Comparison of ENCODE assay signal across 6 cellular contexts in the genomic region with DNA sequence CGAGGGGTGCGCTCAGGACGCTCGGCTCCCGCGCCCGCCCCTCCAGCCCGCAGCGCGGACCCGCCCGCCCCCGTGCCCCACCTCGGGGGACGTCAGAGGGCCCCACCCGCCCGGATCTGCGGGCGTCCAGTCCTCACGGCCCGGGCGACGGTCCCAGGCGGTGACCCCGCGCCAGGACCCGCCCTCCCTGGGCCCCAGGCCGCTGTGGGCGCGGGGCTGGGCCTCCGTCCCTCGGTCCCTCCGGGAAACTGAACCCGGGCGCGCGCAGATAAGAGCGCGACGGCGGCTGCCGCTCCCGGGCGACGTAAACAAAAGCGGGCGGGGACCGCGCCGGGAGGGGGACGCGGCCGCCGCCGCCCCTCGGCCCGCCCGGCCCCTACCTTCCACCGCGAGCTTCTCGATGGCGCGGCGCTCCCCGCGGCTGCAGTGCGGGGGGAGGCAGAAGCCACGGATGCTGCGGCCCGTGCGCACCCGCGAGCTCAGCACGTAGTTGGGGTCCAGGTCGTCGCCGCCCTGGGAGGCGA. TPM values are rescaled to one million over a fixed set of nuclear protein-coding genes. Genes with fewer than 3 reads are reported as not detected.
DNase-seq lines count a peak whose midpoint lies in the region; ATAC-seq and TF ChIP-seq lines count a peak whose summit lies in the region.

No MANE protein-coding gene starts in this region.

- H3K9me3 Mint-ChIP-seq in activated CD8-positive, alpha-beta T cell treated with anti-CD3 and anti-CD28 coated beads for 36 hours: no peaks in the 10 kb centered on the region
- no peaks in the 10 kb centered on the region for H3K9me3 Mint-ChIP-seq in activated T-helper 2 cell treated with anti-CD3 and anti-CD28 coated beads, Interferon-gamma antibody, Interleukin-2, Interleukin-4, amounts not matched to agents 10 μg/mL and 5 μg/mL and 100 μg/mL, durations not matched to agents 14 hours and 24 hours and 36 hours

- H3K4me3 Mint-ChIP-seq in activated CD8-positive, alpha-beta T cell treated with anti-CD3 and anti-CD28 coated beads for 36 hours: peak overlapping the region; percentile 50
- H3K4me3 Mint-ChIP-seq in activated T-helper 2 cell treated with anti-CD3 and anti-CD28 coated beads, Interferon-gamma antibody, Interleukin-2, Interleukin-4, amounts not matched to agents 10 μg/mL and 5 μg/mL and 100 μg/mL, durations not matched to agents 14 hours and 24 hours and 36 hours (ENCODE audit: low read depth): no peak overlapping the region

- H3K27ac Mint-ChIP-seq in activated CD8-positive, alpha-beta T cell treated with anti-CD3 and anti-CD28 coated beads for 36 hours: no peak overlapping the region
- no peak overlapping the region for H3K27ac Mint-ChIP-seq in activated T-helper 2 cell treated with anti-CD3 and anti-CD28 coated beads, Interferon-gamma antibody, Interleukin-2, Interleukin-4, amounts not matched to agents 10 μg/mL and 5 μg/mL and 100 μg/mL, durations not matched to agents 14 hours and 24 hours and 36 hours

- CTCF ChIA-PET in activated CD8-positive, alpha-beta T cell treated with anti-CD3 and anti-CD28 coated beads for 36 hours (lab: Charles Lee): interaction anchor here (1.0 to 2.7 kb wide), 4 partner anchors 9 to 32 kb away, joined by 4 to 12 read pairs (median 5); no protein-coding TSS in a partner anchor

- peaks cover 12% of the 10 kb centered on the region for H3K27me3 Mint-ChIP-seq in activated CD8-positive, alpha-beta T cell treated with anti-CD3 and anti-CD28 coated beads for 36 hours
- peaks cover 21% of the 10 kb centered on the region for H3K27me3 Mint-ChIP-seq in activated T-helper 2 cell treated with anti-CD3 and anti-CD28 coated beads, Interferon-gamma antibody, Interleukin-2, Interleukin-4, amounts not matched to agents 10 μg/mL and 5 μg/mL and 100 μg/mL, durations not matched to agents 14 hours and 24 hours and 36 hours (ENCODE audit: low read depth)

- peak; percentile 5 for ATAC-seq in GM18909 (IDR thresholded peaks at IDR 0.05; ENCODE audit: poor library complexity, unreplicated experiment)
- ATAC-seq in activated CD8-positive, alpha-beta T cell treated with anti-CD3 and anti-CD28 coated beads for 36 hours: peak; percentile 1

- POLR2A ChIA-PET in activated CD8-positive, alpha-beta T cell treated with anti-CD3 and anti-CD28 coated beads for 36 hours (lab: Charles Lee): interaction anchor here (0.6 to 1.9 kb wide), 5 partner anchors 9 to 160 kb away, joined by 3 to 9 read pairs (median 4); no protein-coding TSS in a partner anchor

- DNase-seq in activated CD8-positive, alpha-beta T cell treated with anti-CD3 and anti-CD28 coated beads for 36 hours: no peak
- DNase-seq in midbrain (lab: John Stamatoyannopoulos, UW) (peak; percentile 74), occipital lobe (lab: John Stamatoyannopoulos, UW) (no peak), DMS114 treated with DMSO at 0.1 percent for 48 hours (lab: John Stamatoyannopoulos, UW; ENCODE audit: unreplicated experiment) (no peak)
- no peak for DNase-seq in activated T-helper 2 cell treated with anti-CD3 and anti-CD28 coated beads, Interferon-gamma antibody, Interleukin-2, Interleukin-4, amounts not matched to agents 10 μg/mL and 5 μg/mL and 100 μg/mL, durations not matched to agents 14 hours and 24 hours and 36 hours (ENCODE audit: low spot score)

- H3K36me3 Mint-ChIP-seq in activated CD8-positive, alpha-beta T cell treated with anti-CD3 and anti-CD28 coated beads for 36 hours (ENCODE audit: low read depth): no peaks in the 10 kb centered on the region
- H3K36me3 Mint-ChIP-seq in activated T-helper 2 cell treated with anti-CD3 and anti-CD28 coated beads, Interferon-gamma antibody, Interleukin-2, Interleukin-4, amounts not matched to agents 10 μg/mL and 5 μg/mL and 100 μg/mL, durations not matched to agents 14 hours and 24 hours and 36 hours (ENCODE audit: low read depth): no peaks in the 10 kb centered on the region

- peaks cover 10% of the 10 kb centered on the region for H3K4me1 Mint-ChIP-seq in activated CD8-positive, alpha-beta T cell treated with anti-CD3 and anti-CD28 coated beads for 36 hours (ENCODE audit: low read depth)
- peaks cover 4% of the 10 kb centered on the region for H3K4me1 Mint-ChIP-seq in activated T-helper 2 cell treated with anti-CD3 and anti-CD28 coated beads, Interferon-gamma antibody, Interleukin-2, Interleukin-4, amounts not matched to agents 10 μg/mL and 5 μg/mL and 100 μg/mL, durations not matched to agents 14 hours and 24 hours and 36 hours (ENCODE audit: low read depth)

- intact Hi-C loops in activated CD8-positive, alpha-beta T cell treated with anti-CD3 and anti-CD28 coated beads for 36 hours (cut with micrococcal nuclease): no loop called here
- intact Hi-C loops in activated T-helper 2 cell treated with anti-CD3 and anti-CD28 coated beads, Interferon-gamma antibody, Interleukin-2, Interleukin-4, amounts not matched to agents 10 μg/mL and 5 μg/mL and 100 μg/mL, durations not matched to agents 14 hours and 24 hours and 36 hours (cut with micrococcal nuclease): no loop called here

- no peak for TF ChIP-seq CTCF in activated CD8-positive, alpha-beta T cell treated with anti-CD3 and anti-CD28 coated beads for 36 hours (IDR thresholded peaks at IDR 0.05)

RNA-seq across cellular contexts. Expression of gene CKB, which starts 1.1 kb away (rescaled TPM):
- 1 to 10 TPM; 5.8 to 9.1 TPM for total RNA-seq in activated CD8-positive, alpha-beta T cell treated with anti-CD3 and anti-CD28 coated beads for 36 hours
- 278 TPM for total RNA-seq in occipital lobe
- 14.0 and 15.3 TPM in 2 replicates for total RNA-seq in activated T-helper 2 cell treated with anti-CD3 and anti-CD28 coated beads, Interferon-gamma antibody, Interleukin-2, Interleukin-4, amounts not matched to agents 10 μg/mL and 5 μg/mL and 100 μg/mL, durations not matched to agents 14 hours and 24 hours and 36 hours

RNA-seq across cellular contexts. Expression of gene TRMT61A, which starts 7.5 kb away (rescaled TPM):
- total RNA-seq in activated CD8-positive, alpha-beta T cell treated with anti-CD3 and anti-CD28 coated beads for 36 hours: 1 to 10 TPM; 9.9 TPM
- 5.9 TPM for total RNA-seq in occipital lobe
- 13.7 and 15.0 TPM in 2 replicates for total RNA-seq in activated T-helper 2 cell treated with anti-CD3 and anti-CD28 coated beads, Interferon-gamma antibody, Interleukin-2, Interleukin-4, amounts not matched to agents 10 μg/mL and 5 μg/mL and 100 μg/mL, durations not matched to agents 14 hours and 24 hours and 36 hours

RNA-seq across cellular contexts. Expression of gene BAG5, which starts 41.0 kb away (rescaled TPM):
- total RNA-seq in activated CD8-positive, alpha-beta T cell treated with anti-CD3 and anti-CD28 coated beads for 36 hours: 10 to 100 TPM; 28.8 to 29.6 TPM
- total RNA-seq in occipital lobe: 46.6 TPM
- total RNA-seq in activated T-helper 2 cell treated with anti-CD3 and anti-CD28 coated beads, Interferon-gamma antibody, Interleukin-2, Interleukin-4, amounts not matched to agents 10 μg/mL and 5 μg/mL and 100 μg/mL, durations not matched to agents 14 hours and 24 hours and 36 hours: 28.2 and 29.2 TPM in 2 replicates

RNA-seq across cellular contexts. Expression of gene COA8, which starts 41.3 kb away (rescaled TPM):
- 10 to 100 TPM; 40.3 to 45.6 TPM for total RNA-seq in activated CD8-positive, alpha-beta T cell treated with anti-CD3 and anti-CD28 coated beads for 36 hours
- 27.5 TPM for total RNA-seq in occipital lobe
- 31.9 and 33.5 TPM in 2 replicates for total RNA-seq in activated T-helper 2 cell treated with anti-CD3 and anti-CD28 coated beads, Interferon-gamma antibody, Interleukin-2, Interleukin-4, amounts not matched to agents 10 μg/mL and 5 μg/mL and 100 μg/mL, durations not matched to agents 14 hours and 24 hours and 36 hours

Comparison
In these comparisons a context has a peak if more than half of its experiments do, and no peak if none do; other contexts are left out.
1. RNA of gene CKB, which starts 1.1 kb away (total RNA-seq): 278 TPM in occipital lobe (single experiment); 14.0 to 15.3 TPM in activated T-helper 2 cell treated with anti-CD3 and anti-CD28 coated beads, Interferon-gamma antibody, Interleukin-2, Interleukin-4, amounts not matched to agents 10 μg/mL and 5 μg/mL and 100 μg/mL, durations not matched to agents 14 hours and 24 hours and 36 hours and 5.8 to 9.1 TPM in activated CD8-positive, alpha-beta T cell treated with anti-CD3 and anti-CD28 coated beads for 36 hours; every median in the first group is over 10 times any median in the second.